Comparison of ENCODE assay signal across 29 cellular contexts in the genomic region with DNA sequence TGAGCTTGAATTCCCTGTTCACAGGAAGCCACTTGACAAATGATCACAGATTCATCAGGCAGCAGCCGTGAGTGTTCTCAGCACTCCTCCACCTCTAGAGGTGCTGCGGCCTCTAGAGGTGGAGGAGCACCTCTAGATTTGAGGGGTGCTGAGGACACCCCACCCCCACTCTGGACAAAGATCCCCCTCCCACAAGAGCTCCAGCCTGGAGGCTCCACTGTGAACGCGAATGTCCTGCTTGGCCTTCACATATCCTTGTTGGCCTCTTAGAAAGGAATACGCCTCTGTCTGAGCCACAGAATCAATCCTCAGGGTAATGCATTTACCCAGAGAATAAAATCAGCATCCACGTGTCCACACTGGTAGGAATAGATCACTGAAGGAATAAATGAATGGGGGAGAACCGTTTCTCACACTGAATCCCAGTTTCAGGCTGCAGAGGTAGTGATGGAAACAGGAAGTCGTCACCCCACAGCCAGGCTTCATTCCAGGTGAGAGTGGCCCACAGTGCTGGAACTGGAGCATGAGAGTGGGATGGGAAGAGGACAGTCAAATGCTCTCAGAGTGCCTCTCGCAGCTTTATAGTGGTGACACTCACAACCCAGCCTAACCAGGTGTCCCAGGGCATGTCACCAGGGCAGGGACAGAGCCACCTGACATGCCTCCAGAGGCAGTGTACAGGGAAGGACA. TPM values are rescaled to one million over a fixed set of nuclear protein-coding genes. Genes with fewer than 3 reads are reported as not detected.
DNase-seq lines count a peak whose midpoint lies in the region; ATAC-seq, FAIRE-seq and TF ChIP-seq lines count a peak whose summit lies in the region.
"Had no signal": no experiment of that assay in that cellular context is flagged by ENCODE, and none has a peak within 500 bp of the region (broad histone marks: within the 10 kb centered on the region; RNA-seq: fewer than 3 reads in every experiment).

No MANE protein-coding gene starts in this region.

- no peak overlapping the region for H2BK15ac ChIP-seq in H1 (ENCODE audit: low read length)

- no peak overlapping the region; the same call in 1 of the 2 replicates for H4K8ac ChIP-seq in H1 (ENCODE audit: extremely low read depth, insufficient read depth, low read length)

- peaks cover 0 to 2% of the 10 kb centered on the region in 2 experiments for H4K20me1 ChIP-seq in H1 (replicated peaks in 1 of 2; ENCODE audit: control insufficient read depth in 1 of 2, insufficient read depth in 2 of 2, low read length in 2 of 2)

- H3K14ac ChIP-seq in H1 (ENCODE audit: insufficient read length), result no peak overlapping the region

- H3K36me3 ChIP-seq in Peyer's patch, result peaks cover 0 to 13% (median 0%) of the 10 kb centered on the region in 3 donors
- peaks cover under 1 to 10% (median 2%) of the 10 kb centered on the region in 4 experiments; a peak in 7 of 8 replicates for H3K36me3 ChIP-seq in H1 (ENCODE audit: control insufficient read depth in 2 of 4, insufficient read depth in 4 of 4, low read length in 3 of 4)

- H3K36me3 Mint-ChIP-seq in activated naive CD8-positive, alpha-beta T cell treated with anti-CD3 and anti-CD28 coated beads, Interleukin-2, amount 10 ng/mL, durations not matched to agents 7 days and 5 days, result peaks cover 4% of the 10 kb centered on the region
- peaks cover under 1% of the 10 kb centered on the region for H3K36me3 Mint-ChIP-seq in activated naive CD8-positive, alpha-beta T cell treated with anti-CD3 and anti-CD28 coated beads for 36 hours
- peaks cover 11% of the 10 kb centered on the region for H3K36me3 Mint-ChIP-seq in stimulated activated effector memory CD8-positive, alpha-beta T cell treated with anti-CD3 and anti-CD28 coated beads, Interleukin-12 subunit alpha, Interleukin-12 subunit beta, amount 100 ng/mL, for 72 hours

- H2BK12ac ChIP-seq in H1 (ENCODE audit: low read depth, low read length), result no peak overlapping the region

- H3K27me3 ChIP-seq in Peyer's patch, result no peaks in the 10 kb centered on the region
- no peaks in the 10 kb centered on the region for H3K27me3 ChIP-seq in H1 (replicated peaks in 1 of 4; ENCODE audit: control insufficient read depth in 3 of 4, extremely low read depth in 1 of 4, insufficient read depth in 3 of 4, low read length in 3 of 4)
- H3K27me3 ChIP-seq: gastrocnemius medialis, neutrophil had no signal

- TF ChIP-seq EP300 in H1 (IDR thresholded peaks at IDR 0.05; ENCODE audit: borderline replicate concordance in 1 of 2, low read depth in 2 of 2, low read length in 2 of 2), result no peak

- H2AFZ ChIP-seq in H1 (ENCODE audit: low read length), result no peak overlapping the region

- no peak for FAIRE-seq in H1 (lab: Jason Lieb, UNC)
- FAIRE-seq: bronchial epithelial cell, colon, HepG2, islet of Langerhans had no signal

- no peak overlapping the region for H2AK5ac ChIP-seq in H1 (ENCODE audit: low read depth, low read length)

- H3K27ac ChIP-seq in Peyer's patch (no peak overlapping the region), H1 (ENCODE audit: low read depth, low read length) (no peak overlapping the region)
- H3K27ac ChIP-seq: gastrocnemius medialis, lower lobe of right lung, neutrophil had no signal

- H3K4me2 ChIP-seq in H1 (ENCODE audit: insufficient read depth in 1 of 2, low read depth in 2 of 2, low read length in 2 of 2), result no peak overlapping the region
- H3K4me2 ChIP-seq: smooth muscle cell had no signal

- DNase-seq in activated naive CD8-positive, alpha-beta T cell treated with anti-CD3 and anti-CD28 coated beads, Interleukin-2, amount 10 ng/mL, durations not matched to agents 7 days and 5 days, result no peak
- no peak for DNase-seq in activated naive CD8-positive, alpha-beta T cell treated with anti-CD3 and anti-CD28 coated beads for 36 hours
- DNase-seq in Peyer's patch (peak in 2 of 3 donors; percentile 6 to 33), H1 (ENCODE audit: low read depth in 1 of 2, low spot score in 2 of 2) (peak in 1 of 2 experiments; percentile 31), NAMALWA (ENCODE audit: low spot score) (no peak)
- DNase-seq in stimulated activated effector memory CD8-positive, alpha-beta T cell treated with anti-CD3 and anti-CD28 coated beads, Interleukin-12 subunit alpha, Interleukin-12 subunit beta, amount 100 ng/mL, for 72 hours (ENCODE audit: low spot score in 2 of 2), result peak in 1 of 2 donors; percentile 47
- DNase-seq: activated CD4-positive, alpha-beta T cell treated with anti-CD3 and anti-CD28 coated beads, Interleukin-2, amount 50 U/mL, for 1 hour; activated naive CD4-positive, alpha-beta T cell treated with anti-CD3 and anti-CD28 coated beads for 36 hours; activated T-cell treated with anti-CD3 and anti-CD28 coated beads, Interleukin-2, amount 50 U/mL, for 1 hour; Calu3; gastrocnemius medialis; Kasumi-1; lower lobe of right lung; MV-4-11; NCI-H187; NCI-H2227 treated with DMSO at 0.1 percent for 48 hours; NCI-H69; stimulated activated naive CD4-positive, alpha-beta T cell had no signal

- H2BK5ac ChIP-seq in H1 (ENCODE audit: low read depth, low read length), result peak overlapping the region; percentile 28; the same call in 1 of the 2 replicates

- H3K27me3 Mint-ChIP-seq in activated naive CD8-positive, alpha-beta T cell treated with anti-CD3 and anti-CD28 coated beads, Interleukin-2, amount 10 ng/mL, durations not matched to agents 7 days and 5 days, result no peaks in the 10 kb centered on the region
- no peaks in the 10 kb centered on the region for H3K27me3 Mint-ChIP-seq in activated naive CD8-positive, alpha-beta T cell treated with anti-CD3 and anti-CD28 coated beads for 36 hours

- no peak for TF ChIP-seq RAD21 in H1 (IDR thresholded peaks at IDR 0.05 in 1 of 2, conservative IDR thresholded peaks at IDR 0.05 in 1 of 2; ENCODE audit: low read depth in 2 of 2, low read length in 2 of 2)

- 90% methylated on average over 9 of the region's 9 CpGs; no CpG with 5 or more reads in 1 of the 2 experiments for WGBS in H1 (ENCODE audit: extremely low coverage in 1 of 2, insufficient coverage in 1 of 2, insufficient read length in 1 of 2, insufficient replicate concordance in 2 of 2, low coverage in 1 of 2, low lambda C conversion rate in 2 of 2, missing lambda C conversion rate in 1 of 2), 2 experiments

- H2BK120ac ChIP-seq in H1 (replicated peaks; ENCODE audit: low read depth, low read length), result no peak overlapping the region

- H3K23me2 ChIP-seq in H1 (ENCODE audit: low read depth, low read length), result no peaks in the 10 kb centered on the region

- H4K91ac ChIP-seq in H1 (replicated peaks; ENCODE audit: insufficient read length, low read length), result no peak overlapping the region

- H3K4me3 ChIP-seq in Peyer's patch, result no peak overlapping the region
- no peak overlapping the region for H3K4me3 ChIP-seq in H1 (ENCODE audit: extremely low read depth in 1 of 4, insufficient read depth in 2 of 4, low read depth in 3 of 4, low read length in 4 of 4)
- H3K4me3 ChIP-seq: gastrocnemius medialis, HAP-1, lower lobe of right lung, smooth muscle cell had no signal

- H3K4me1 ChIP-seq in Peyer's patch (no peaks in the 10 kb centered on the region), H1 (replicated peaks in 1 of 4; ENCODE audit: control insufficient read depth in 3 of 4, insufficient read depth in 4 of 4, low read length in 3 of 4) (no peaks in the 10 kb centered on the region)
- H3K4me1 ChIP-seq: gastrocnemius medialis, HAP-1, lower lobe of right lung had no signal

- H3K79me2 ChIP-seq in H1 (ENCODE audit: control insufficient read depth in 1 of 2, insufficient read depth in 2 of 2, low read length in 2 of 2), result no peaks in the 10 kb centered on the region

- TF ChIP-seq CTCF in Peyer's patch (IDR thresholded peaks at IDR 0.05) (no peak), H1 (IDR thresholded peaks at IDR 0.05; ENCODE audit: control extremely low read depth in 1 of 3, insufficient read depth in 1 of 3, low read depth in 1 of 3, low read length in 3 of 3) (no peak)

- H3K18ac ChIP-seq in H1 (ENCODE audit: extremely low read depth, low read length), result no peak overlapping the region

- H3K9me3 Mint-ChIP-seq in activated naive CD8-positive, alpha-beta T cell treated with anti-CD3 and anti-CD28 coated beads, Interleukin-2, amount 10 ng/mL, durations not matched to agents 7 days and 5 days, result no peaks in the 10 kb centered on the region
- no peaks in the 10 kb centered on the region for H3K9me3 Mint-ChIP-seq in activated naive CD8-positive, alpha-beta T cell treated with anti-CD3 and anti-CD28 coated beads for 36 hours
- H3K9me3 Mint-ChIP-seq in stimulated activated effector memory CD8-positive, alpha-beta T cell treated with anti-CD3 and anti-CD28 coated beads, Interleukin-12 subunit alpha, Interleukin-12 subunit beta, amount 100 ng/mL, for 72 hours, result no peaks in the 10 kb centered on the region
- H3K9me3 Mint-ChIP-seq: activated naive CD4-positive, alpha-beta T cell treated with anti-CD3 and anti-CD28 coated beads for 36 hours; CD14-positive monocyte; T-helper 2 cell treated with Interferon-gamma antibody and Interleukin-4, amounts not matched to agents 5 μg/mL and 100 μg/mL, for 36 hours had no signal

- H3K79me1 ChIP-seq in H1 (ENCODE audit: low read depth, low read length), result no peaks in the 10 kb centered on the region

- H3K4me3 Mint-ChIP-seq in activated naive CD8-positive, alpha-beta T cell treated with anti-CD3 and anti-CD28 coated beads, Interleukin-2, amount 10 ng/mL, durations not matched to agents 7 days and 5 days, result no peak overlapping the region
- no peak overlapping the region for H3K4me3 Mint-ChIP-seq in activated naive CD8-positive, alpha-beta T cell treated with anti-CD3 and anti-CD28 coated beads for 36 hours
- H3K4me3 Mint-ChIP-seq in stimulated activated effector memory CD8-positive, alpha-beta T cell treated with anti-CD3 and anti-CD28 coated beads, Interleukin-12 subunit alpha, Interleukin-12 subunit beta, amount 100 ng/mL, for 72 hours, result no peak overlapping the region
- H3K4me3 Mint-ChIP-seq: activated naive CD4-positive, alpha-beta T cell treated with anti-CD3 and anti-CD28 coated beads for 36 hours; CD14-positive monocyte; T-helper 2 cell treated with Interferon-gamma antibody and Interleukin-4, amounts not matched to agents 5 μg/mL and 100 μg/mL, for 36 hours had no signal

- H4K5ac ChIP-seq in H1 (ENCODE audit: insufficient read length, low read depth, low read length), result no peak overlapping the region

- POLR2A ChIA-PET in activated naive CD8-positive, alpha-beta T cell treated with anti-CD3 and anti-CD28 coated beads, Interleukin-2, amount 10 ng/mL, durations not matched to agents 7 days and 5 days (lab: Charles Lee), result no interaction called here
- POLR2A ChIA-PET in H1 (lab: Charles Lee; ENCODE audit: partially characterized antibody), result interaction anchor here (1.2 to 16.8 kb wide), 4 partner anchors 6 to 126 kb away, joined by 3 to 188 read pairs (median 38); partner anchors contain the start of gene NPEPL1

- H3K27ac Mint-ChIP-seq in activated naive CD8-positive, alpha-beta T cell treated with anti-CD3 and anti-CD28 coated beads, Interleukin-2, amount 10 ng/mL, durations not matched to agents 7 days and 5 days, result peak overlapping the region; percentile 30
- no peak overlapping the region for H3K27ac Mint-ChIP-seq in activated naive CD8-positive, alpha-beta T cell treated with anti-CD3 and anti-CD28 coated beads for 36 hours
- peak overlapping the region; percentile 40 for H3K27ac Mint-ChIP-seq in stimulated activated effector memory CD8-positive, alpha-beta T cell treated with anti-CD3 and anti-CD28 coated beads, Interleukin-12 subunit alpha, Interleukin-12 subunit beta, amount 100 ng/mL, for 72 hours
- H3K27ac Mint-ChIP-seq: activated naive CD4-positive, alpha-beta T cell treated with anti-CD3 and anti-CD28 coated beads for 36 hours; T-helper 2 cell treated with Interferon-gamma antibody and Interleukin-4, amounts not matched to agents 5 μg/mL and 100 μg/mL, for 36 hours had no signal

- CTCF ChIA-PET in H1 (lab: Charles Lee; ENCODE audit: partially characterized antibody), result interaction anchor here (1.0 kb wide), 1 partner anchor 112 kb away, joined by 5 read pairs; no protein-coding TSS in a partner anchor

- H3K56ac ChIP-seq in H1 (replicated peaks; ENCODE audit: insufficient read length, low read depth, low read length), result no peak overlapping the region

- H3K4ac ChIP-seq in H1 (replicated peaks; ENCODE audit: insufficient read length, low read depth, low read length), result no peak overlapping the region

- TF ChIP-seq POLR2A in Peyer's patch (IDR thresholded peaks at IDR 0.05), result no peak
- no peak for TF ChIP-seq POLR2A in H1 (IDR thresholded peaks at IDR 0.05; ENCODE audit: control extremely low read depth in 1 of 2, low read depth in 2 of 2, low read length in 2 of 2)

- H3K9me3 ChIP-seq in Peyer's patch (no peaks in the 10 kb centered on the region), H1 (ENCODE audit: insufficient read depth in 2 of 2, low read depth in 1 of 2, low read length in 1 of 2) (peaks cover 0 to 3% of the 10 kb centered on the region in 2 experiments; a peak in 1 of 4 replicates)
- H3K9me3 ChIP-seq: gastrocnemius medialis, HAP-1, lower lobe of right lung, neutrophil had no signal

- no peak overlapping the region for H2BK20ac ChIP-seq in H1 (ENCODE audit: low read length)

- H3K4me1 Mint-ChIP-seq in activated naive CD8-positive, alpha-beta T cell treated with anti-CD3 and anti-CD28 coated beads, Interleukin-2, amount 10 ng/mL, durations not matched to agents 7 days and 5 days, result peaks cover 2% of the 10 kb centered on the region
- H3K4me1 Mint-ChIP-seq in activated naive CD8-positive, alpha-beta T cell treated with anti-CD3 and anti-CD28 coated beads for 36 hours, result no peaks in the 10 kb centered on the region
- peaks cover 5% of the 10 kb centered on the region for H3K4me1 Mint-ChIP-seq in stimulated activated effector memory CD8-positive, alpha-beta T cell treated with anti-CD3 and anti-CD28 coated beads, Interleukin-12 subunit alpha, Interleukin-12 subunit beta, amount 100 ng/mL, for 72 hours
- H3K4me1 Mint-ChIP-seq: CD14-positive monocyte had no signal

- no peak for ATAC-seq in activated naive CD8-positive, alpha-beta T cell treated with anti-CD3 and anti-CD28 coated beads, Interleukin-2, amount 10 ng/mL, durations not matched to agents 7 days and 5 days (ENCODE audit: low read depth)
- no peak for ATAC-seq in stimulated activated effector memory CD8-positive, alpha-beta T cell treated with anti-CD3 and anti-CD28 coated beads, Interleukin-12 subunit alpha, Interleukin-12 subunit beta, amount 100 ng/mL, for 72 hours
- no peak for ATAC-seq in HG02610 (IDR thresholded peaks at IDR 0.05; ENCODE audit: unreplicated experiment)
- ATAC-seq in HG03565 (IDR thresholded peaks at IDR 0.05; ENCODE audit: unreplicated experiment), result no peak
- ATAC-seq: gastrocnemius medialis, HepG2, lower lobe of right lung had no signal

- no peak overlapping the region for H3K23ac ChIP-seq in H1 (ENCODE audit: insufficient read length)

- peak overlapping the region in 1 of 4 experiments; percentile 14; a peak in 1 of 7 replicates for H3K9ac ChIP-seq in H1 (replicated peaks in 1 of 4; ENCODE audit: extremely low read depth in 1 of 4, low read depth in 3 of 4, low read length in 3 of 4)

RNA-seq across cellular contexts. Expression of gene NPEPL1, which starts 16.6 kb away (rescaled TPM):
- total RNA-seq in activated naive CD8-positive, alpha-beta T cell treated with anti-CD3 and anti-CD28 coated beads, Interleukin-2, amount 10 ng/mL, durations not matched to agents 7 days and 5 days, result 10 to 100 TPM; 37.8 to 41.3 TPM
- 10 to 100 TPM; 13.7 to 15.2 TPM for total RNA-seq in activated naive CD8-positive, alpha-beta T cell treated with anti-CD3 and anti-CD28 coated beads for 36 hours
- 10 to 100 TPM; 36.3 to 80.4 (median 63.0) TPM for total RNA-seq in Peyer's patch
- total RNA-seq in H1 (2021; fragmentation: NEBNext Ultra II Directional; extraction: Animal tissue kit (Norgen Biotek cat#: 25700)), result 26.7 and 26.8 TPM in 2 replicates
- 12.4 and 26.3 TPM in 2 replicates for polyA plus RNA-seq in H1 (2011; rRNA removed)
- polyA plus RNA-seq in H1 (2011; cell fraction: cytosol; rRNA removed), result 20.2 TPM
- 166 TPM for polyA plus RNA-seq in H1 (2011; cell fraction: nucleus; rRNA removed)
- 30.4 to 43.7 TPM (median 40.6 TPM) in 4 replicates for polyA plus RNA-seq in H1 (2012, experiment 1 of 2)
- 20.7 TPM for polyA plus RNA-seq in H1 (2012, experiment 2 of 2)
- polyA plus RNA-seq in H1 (2013, experiment 1 of 2), result 16.9 TPM
- 14.3 TPM for polyA plus RNA-seq in H1 (2013, experiment 2 of 2)
- 7.0 and 9.4 TPM in 2 replicates for polyA minus RNA-seq in H1 (2011; rRNA and poly(A)+ RNA removed)
- 9.7 TPM for polyA minus RNA-seq in H1 (2011; cell fraction: cytosol; rRNA and poly(A)+ RNA removed)
- polyA minus RNA-seq in H1 (2011; cell fraction: nucleus; rRNA and poly(A)+ RNA removed), result 37.9 TPM

RNA-seq across cellular contexts. Expression of gene STX16, which starts 58.1 kb away (rescaled TPM):
- 100 to 1,000 TPM; 190 to 195 TPM for total RNA-seq in activated naive CD8-positive, alpha-beta T cell treated with anti-CD3 and anti-CD28 coated beads, Interleukin-2, amount 10 ng/mL, durations not matched to agents 7 days and 5 days
- 10 to 100 TPM; 84.0 to 93.5 TPM for total RNA-seq in activated naive CD8-positive, alpha-beta T cell treated with anti-CD3 and anti-CD28 coated beads for 36 hours
- 100 to 1,000 TPM in 1 of 4 donors, 10 to 100 TPM in 3; 58.0 to 262 (median 84.0) TPM for total RNA-seq in Peyer's patch
- total RNA-seq in H1 (2021; fragmentation: NEBNext Ultra II Directional; extraction: Animal tissue kit (Norgen Biotek cat#: 25700)), result 61.6 and 64.4 TPM in 2 replicates
- polyA plus RNA-seq in H1 (2011; rRNA removed), result 45.2 and 45.3 TPM in 2 replicates
- polyA plus RNA-seq in H1 (2011; cell fraction: cytosol; rRNA removed), result 87.2 TPM
- polyA plus RNA-seq in H1 (2011; cell fraction: nucleus; rRNA removed), result 65.1 TPM
- polyA plus RNA-seq in H1 (2012, experiment 1 of 2), result 67.7 to 88.0 TPM (median 78.0 TPM) in 4 replicates
- polyA plus RNA-seq in H1 (2012, experiment 2 of 2), result 9.0 TPM
- 60.8 TPM for polyA plus RNA-seq in H1 (2013, experiment 1 of 2)
- polyA plus RNA-seq in H1 (2013, experiment 2 of 2), result 50.5 TPM
- 45.0 and 48.5 TPM in 2 replicates for polyA minus RNA-seq in H1 (2011; rRNA and poly(A)+ RNA removed)
- polyA minus RNA-seq in H1 (2011; cell fraction: cytosol; rRNA and poly(A)+ RNA removed), result 32.7 TPM
- polyA minus RNA-seq in H1 (2011; cell fraction: nucleus; rRNA and poly(A)+ RNA removed), result 46.7 TPM

Comparison
In these comparisons a context has a peak if more than half of its experiments do, and no peak if none do; other contexts are left out.
1. DNase-seq: peak in Peyer's patch (2 of 3); none in activated naive CD8-positive, alpha-beta T cell treated with anti-CD3 and anti-CD28 coated beads, Interleukin-2, amount 10 ng/mL, durations not matched to agents 7 days and 5 days (single experiment), activated naive CD8-positive, alpha-beta T cell treated with anti-CD3 and anti-CD28 coated beads for 36 hours (single experiment) and NAMALWA (single experiment).